9 cellular contexts compared by ENCODE assay signal in the genomic region with DNA sequence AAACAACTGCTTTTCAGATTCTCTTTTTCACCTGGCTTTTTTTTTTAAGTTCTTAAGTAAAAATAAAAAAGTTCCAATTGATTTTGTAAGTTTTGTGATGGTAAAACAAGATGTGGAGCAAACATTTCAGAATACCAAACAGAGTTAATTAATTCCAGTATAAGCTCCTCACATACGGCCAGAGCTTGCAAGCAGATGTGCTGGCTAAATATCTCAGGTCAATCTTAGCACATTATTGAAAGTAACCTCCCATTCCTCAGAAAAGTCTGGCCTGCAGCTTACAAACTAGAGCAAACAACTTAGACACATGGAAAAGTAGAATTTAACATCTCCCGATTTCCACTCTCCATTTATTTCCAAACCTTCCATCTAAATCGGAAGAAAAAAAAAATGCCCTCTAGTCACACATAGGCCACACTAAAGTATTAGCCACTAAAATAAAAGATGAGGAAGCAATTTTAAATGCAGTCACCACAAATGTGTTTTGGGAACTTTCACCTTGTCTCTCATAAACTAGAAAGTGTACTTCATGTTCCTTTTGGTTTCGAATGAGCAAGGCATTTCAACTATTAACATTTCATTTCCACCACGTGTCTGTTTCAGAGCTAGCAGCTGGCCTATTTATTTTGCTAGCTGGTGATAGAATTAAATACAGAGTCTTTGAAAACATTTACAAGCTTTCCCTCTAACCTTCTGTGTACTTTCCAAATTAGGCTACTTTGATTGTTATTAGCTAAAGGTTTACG.
DNase-seq lines count a peak whose midpoint lies in the region; ATAC-seq and TF ChIP-seq lines count a peak whose summit lies in the region.
"Had no signal": no experiment of that assay in that cellular context is flagged by ENCODE, and none has a peak within 500 bp of the region (broad histone marks: within the 10 kb centered on the region; RNA-seq: fewer than 3 reads in every experiment).

No MANE protein-coding gene starts in this region.

- H3K4me3 ChIP-seq in right lobe of liver, result no peak overlapping the region

- H3K27ac ChIP-seq in VCaP, result peak overlapping the region; percentile 59
- no peak overlapping the region for H3K27ac ChIP-seq in right lobe of liver

- no peaks in the 10 kb centered on the region for H3K9me3 ChIP-seq in right lobe of liver

- ATAC-seq in GM21619 (IDR thresholded peaks at IDR 0.05; ENCODE audit: unreplicated experiment), result peak; percentile 67
- ATAC-seq in natural killer cell, result peak in 1 of 3 donors; percentile 39
- ATAC-seq in left lobe of liver, result no peak
- no peak for ATAC-seq in right lobe of liver
- ATAC-seq: Panc1 had no signal

- TF ChIP-seq CTCF in GM10266 (IDR thresholded peaks at IDR 0.05; ENCODE audit: control insufficient read depth, insufficient read depth, low read depth, missing control alignments) (no peak), VCaP (conservative IDR thresholded peaks at IDR 0.05) (no peak), natural killer cell (IDR thresholded peaks at IDR 0.05) (no peak), right lobe of liver (IDR thresholded peaks at IDR 0.05) (no peak)

- no peak for TF ChIP-seq POLR2A in right lobe of liver (IDR thresholded peaks at IDR 0.05)

- H3K4me3 Mint-ChIP-seq in natural killer cell, result peak overlapping the region; percentile 64

- 59% methylated on average over 6 of the region's 6 CpGs for WGBS in right lobe of liver (ENCODE audit: insufficient coverage, low coverage, low lambda C conversion rate, missing lambda C conversion rate)

- intact Hi-C loops in natural killer cell (cut with micrococcal nuclease), result no loop called here
- intact Hi-C loops in right lobe of liver (cut with DNase I), result no loop called here

- H3K4me1 Mint-ChIP-seq in natural killer cell, result peaks cover 34 to 37% of the 10 kb centered on the region in 2 donors

- H3K9me3 Mint-ChIP-seq in natural killer cell, result no peaks in the 10 kb centered on the region

- H3K36me3 Mint-ChIP-seq in natural killer cell, result no peaks in the 10 kb centered on the region

- no peaks in the 10 kb centered on the region for H3K27me3 Mint-ChIP-seq in natural killer cell (ENCODE audit: low read depth in 2 of 2)

- H3K4me1 ChIP-seq in right lobe of liver, result no peaks in the 10 kb centered on the region

- no peaks in the 10 kb centered on the region for H3K36me3 ChIP-seq in right lobe of liver

- DNase-seq in GM10266 (ENCODE audit: extremely low spot score), result peak; percentile 55
- no peak for DNase-seq in natural killer cell
- no peak for DNase-seq in left lobe of liver (ENCODE audit: low spot score)
- DNase-seq in right lobe of liver, result no peak
- DNase-seq in SIG-M5 (lab: John Stamatoyannopoulos, UW), result no peak
- DNase-seq in hippocampal formation (lab: John Stamatoyannopoulos, UW), result no peak

- H3K27ac Mint-ChIP-seq in natural killer cell, result peak overlapping the region; percentile 67 to 80

- no peaks in the 10 kb centered on the region for H3K27me3 ChIP-seq in right lobe of liver
